In the genomic region with DNA sequence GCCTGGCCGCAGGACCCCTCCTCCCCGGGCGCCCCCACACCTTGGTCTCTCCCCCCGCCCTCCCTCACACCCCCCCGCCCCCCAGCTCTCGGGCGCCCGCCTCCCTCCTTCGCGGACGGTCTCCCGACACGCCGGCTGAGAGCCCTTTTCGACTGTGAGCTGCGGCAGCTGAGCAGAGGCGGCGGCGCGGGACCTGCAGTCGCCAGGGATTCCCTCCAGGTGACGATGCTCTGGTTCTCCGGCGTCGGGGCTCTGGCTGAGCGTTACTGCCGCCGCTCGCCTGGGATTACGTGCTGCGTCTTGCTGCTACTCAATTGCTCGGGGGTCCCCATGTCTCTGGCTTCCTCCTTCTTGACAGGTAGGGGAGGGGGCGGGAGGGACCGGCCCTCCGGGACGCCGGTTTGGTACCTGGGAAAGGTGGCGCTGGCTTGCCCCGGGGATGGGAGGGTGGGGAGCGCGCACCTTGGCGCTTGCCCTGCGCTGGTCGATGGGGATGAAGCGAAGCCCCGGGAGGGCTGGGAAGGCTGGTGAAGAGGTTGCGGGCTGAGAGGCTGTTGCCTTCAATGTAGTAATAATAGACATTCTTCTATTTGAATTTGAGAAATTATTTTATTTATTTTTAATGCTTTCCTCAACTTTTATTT, we compare ENCODE assay signal across 9 cellular contexts. TPM values are rescaled to one million over a fixed set of nuclear protein-coding genes. Genes with fewer than 3 reads are reported as not detected.
DNase-seq lines count a peak whose midpoint lies in the region; ATAC-seq and TF ChIP-seq lines count a peak whose summit lies in the region.
"Had no signal": no experiment of that assay in that cellular context is flagged by ENCODE, and none has a peak within 500 bp of the region (broad histone marks: within the 10 kb centered on the region; RNA-seq: fewer than 3 reads in every experiment).

A gene (plus strand): TSS at position 151 of the 644 bp plus-strand sequence. CDS start 75 bp downstream, at position 226.

- H3K27ac ChIP-seq in spleen = peak within 1 kb of the TSS in 6 of 8 donors; percentile 29 to 67 (median 60)

- CTCF ChIA-PET in MCF 10A (lab: Yijun Ruan, JAX) = interaction anchor here (2.6 kb wide), 1 partner anchor 10 kb away, joined by 13 read pairs; no protein-coding TSS in a partner anchor

- no peaks in the 10 kb centered on the region for H3K9me3 ChIP-seq in spleen

- BruUV-seq in MCF 10A (replicated peaks; lab: Mats Ljungman, UMichigan) = no TSS peak

- no peaks in the 10 kb centered on the region for H3K9me3 Mint-ChIP-seq in MCF 10A (ENCODE audit: unreplicated experiment)

- H3K36me3 Mint-ChIP-seq in MCF 10A (ENCODE audit: insufficient read depth, unreplicated experiment) = no peaks in the 10 kb centered on the region
- H3K36me3 Mint-ChIP-seq: CD4-positive, CD25-positive, alpha-beta regulatory T cell had no signal

- peak within 1 kb of the TSS; percentile 42 to 78 (median 56) for H3K4me3 ChIP-seq in spleen

- TF ChIP-seq CTCF in MCF 10A (IDR thresholded peaks at IDR 0.05; ENCODE audit: unreplicated experiment) = no peak
- no peak for TF ChIP-seq CTCF in spleen (IDR thresholded peaks at IDR 0.05 in 8 of 11, conservative IDR thresholded peaks at IDR 0.05 in 3 of 11)

- no peaks in the 10 kb centered on the region for H3K36me3 ChIP-seq in spleen

- H3K4me3 Mint-ChIP-seq in MCF 10A (ENCODE audit: unreplicated experiment) = peak within 1 kb of the TSS; percentile 54

- 3 to 23% (median 6%) methylated on average over 15 to 45 of the region's 47 CpGs for WGBS in spleen, 5 donors

- no peaks in the 10 kb centered on the region for H3K4me1 Mint-ChIP-seq in MCF 10A (ENCODE audit: insufficient read depth, unreplicated experiment)

- POLR2A ChIA-PET in MCF 10A (lab: Yijun Ruan, JAX) = no interaction called here

- DNase-seq in NCI-H524 (lab: John Stamatoyannopoulos, UW) (peak; percentile 34 to 53), NCI-H524 treated with DMSO at 0.1 percent for 48 hours (lab: John Stamatoyannopoulos, UW) (no peak), NCI-H2227 treated with DMSO at 0.1 percent for 48 hours (lab: John Stamatoyannopoulos, UW) (peak; percentile 6), MCF 10A (ENCODE audit: unreplicated experiment) (no peak), islet precursor cell (peak; percentile 92), spleen (peak; percentile 73), activated gamma-delta T cell treated with Interleukin-2 at 50 U/mL for 16 hours (no peak)
- DNase-seq: CD4-positive, CD25-positive, alpha-beta regulatory T cell had no signal

- peaks cover 0 to 33% (median 21%) of the 10 kb centered on the region in 6 donors for H3K4me1 ChIP-seq in spleen

- H3K27ac Mint-ChIP-seq in MCF 10A (ENCODE audit: low read depth, unreplicated experiment) = no peak within 1 kb of the TSS
- H3K27ac Mint-ChIP-seq: CD4-positive, CD25-positive, alpha-beta regulatory T cell had no signal

- no peak for ATAC-seq in HG02840 (IDR thresholded peaks at IDR 0.05; ENCODE audit: low FRiP score, unreplicated experiment)

- H3K27me3 ChIP-seq in spleen (replicated peaks in 1 of 7) = peaks cover 0 to 69% (median 30%) of the 10 kb centered on the region in 7 donors

- intact Hi-C loops in MCF 10A (cut with micrococcal nuclease) (no loop called here), spleen (cut with DNase I; ENCODE audit: low total_unique reads) (no loop called here)

- TF ChIP-seq POLR2A in spleen (IDR thresholded peaks at IDR 0.05) = no peak

- H3K27me3 Mint-ChIP-seq in MCF 10A (ENCODE audit: insufficient read depth, unreplicated experiment) = peaks cover 65% of the 10 kb centered on the region

RNA-seq across cellular contexts. Expression of the gene that starts here (rescaled TPM):
- 0.40 TPM in 1 of 2 replicates, not detected in the other for total RNA-seq in MCF 10A (2022)
- total RNA-seq in spleen = 1 to 10 TPM in 6 of 7 donors, under 1 TPM in 1; 0.95 to 4.4 (median 2.7) TPM
- polyA plus RNA-seq in spleen = under 1 TPM; 0.14 to 0.38 (median 0.22) TPM
- total RNA-seq: CD4-positive, CD25-positive, alpha-beta regulatory T cell had no signal
- polyA plus RNA-seq: CD4-positive, CD25-positive, alpha-beta regulatory T cell had no signal

Comparison
In these comparisons a context has a peak if more than half of its experiments do, and no peak if none do; other contexts are left out.
1. DNase-seq: peak in NCI-H524 (2 of 2), NCI-H2227 treated with DMSO at 0.1 percent for 48 hours (single experiment), islet precursor cell (single experiment) and spleen (single experiment); none in NCI-H524 treated with DMSO at 0.1 percent for 48 hours (single experiment), MCF 10A (single experiment) and activated gamma-delta T cell treated with Interleukin-2 at 50 U/mL for 16 hours (single experiment).